ENCODE assay signal across 8 cellular contexts in genomic region chr14:106327234-106327633, GRCh38.
"Had no signal": no experiment of that assay in that cellular context is flagged by ENCODE, and none has a peak within 500 bp of the region (broad histone marks: within the 10 kb centered on the region; RNA-seq: fewer than 3 reads in every experiment).

No MANE protein-coding gene starts in this region.

- H3K27ac Mint-ChIP-seq: HFFc6 had no signal

- ATAC-seq: HCT116, K562 had no signal

- H3K4me1 ChIP-seq: HAP-1 had no signal

- H3K9me3 ChIP-seq: HAP-1 had no signal

- H3K36me3 ChIP-seq: HAP-1 had no signal

- H3K4me3 ChIP-seq: HAP-1, K562 had no signal

- FAIRE-seq: K562 had no signal

- H3K27ac ChIP-seq: HL-60 had no signal

- H3K4me3 Mint-ChIP-seq: HFFc6 had no signal

- DNase-seq: GOT3, H7, HFFc6, IMR-90 had no signal
